9 cellular contexts compared by ENCODE assay signal in genomic region chr17:50273654-50274040, GRCh38. TPM values are rescaled to one million over a fixed set of nuclear protein-coding genes. Genes with fewer than 3 reads are reported as not detected.
A peak's percentile ranks its signal among the peaks of the same experiment; 100 is the strongest.
DNase-seq lines count a peak whose midpoint lies in the region; ATAC-seq and TF ChIP-seq lines count a peak whose summit lies in the region.
"Had no signal": no experiment of that assay in that cellular context is flagged by ENCODE, and none has a peak within 500 bp of the region (broad histone marks: within the 10 kb centered on the region; RNA-seq: fewer than 3 reads in every experiment).

No MANE protein-coding gene starts in this region.

- H2BK120ac ChIP-seq in mesendoderm (ENCODE audit: low read depth, low read length) = no peak overlapping the region

- H3K4ac ChIP-seq in mesendoderm (ENCODE audit: low read depth, low read length) = peak overlapping the region; percentile 39

- no peak overlapping the region for H2BK15ac ChIP-seq in mesendoderm (replicated peaks; ENCODE audit: low read depth)

- H3K36me3 Mint-ChIP-seq in MCF 10A (ENCODE audit: insufficient read depth, unreplicated experiment) = no peaks in the 10 kb centered on the region

- peaks cover 30% of the 10 kb centered on the region for H3K4me1 Mint-ChIP-seq in MCF 10A (ENCODE audit: insufficient read depth, unreplicated experiment)

- no peak overlapping the region for H4K8ac ChIP-seq in mesendoderm (ENCODE audit: low read depth, low read length)

- POLR2A ChIA-PET in MCF 10A (lab: Yijun Ruan, JAX) = interaction anchor here (1.0 to 1.9 kb wide), 4 partner anchors 13 to 73 kb away, joined by 4 to 11 read pairs (median 8); no protein-coding TSS in a partner anchor

- peak overlapping the region; percentile 85 for H2AK5ac ChIP-seq in mesendoderm (ENCODE audit: low read length)

- no peaks in the 10 kb centered on the region for H3K79me2 ChIP-seq in mesendoderm (ENCODE audit: control insufficient read depth, insufficient read depth, low read length)

- H3K4me1 ChIP-seq in breast epithelium (no peaks in the 10 kb centered on the region), mesendoderm (ENCODE audit: control insufficient read depth, low read depth, low read length) (peaks cover 16% of the 10 kb centered on the region), uterus (peaks cover 7 to 15% of the 10 kb centered on the region in 2 donors), mucosa of descending colon (ENCODE audit: low read depth) (peaks cover 25% of the 10 kb centered on the region)
- H3K4me1 ChIP-seq: BE2C had no signal

- no peak overlapping the region for H2BK5ac ChIP-seq in mesendoderm (ENCODE audit: low read length)

- no peak overlapping the region for H3K23ac ChIP-seq in mesendoderm (ENCODE audit: low read length)

- intact Hi-C loops in MCF 10A (cut with micrococcal nuclease) (loop anchor here (1.0 to 5.0 kb wide), 3 partner anchors 24 to 204 kb away; partner anchors contain the start of gene RSAD1), breast epithelium (cut with DNase I; ENCODE audit: low total_unique reads) (no loop called here), uterus (cut with DNase I; ENCODE audit: low total_unique reads) (loop anchor here (2.0 kb wide), 1 partner anchor 73 kb away; the partner anchor contains the start of gene COL1A1), mucosa of descending colon (cut with DNase I, micrococcal nuclease) (loop anchor here in 1 of 2 donors (5.0 kb wide), 1 partner anchor 71 kb away; the partner anchor contains the start of gene COL1A1)

- no peak overlapping the region for H3K18ac ChIP-seq in mesendoderm (ENCODE audit: low read length)

- TF ChIP-seq CTCF in MCF 10A (IDR thresholded peaks at IDR 0.05; ENCODE audit: unreplicated experiment) (no peak), breast epithelium (IDR thresholded peaks at IDR 0.05) (no peak), brain microvascular endothelial cell (IDR thresholded peaks at IDR 0.05; ENCODE audit: low read depth, low read length, missing control alignments) (no peak), uterus (IDR thresholded peaks at IDR 0.05) (no peak), mucosa of descending colon (IDR thresholded peaks at IDR 0.05) (no peak)

- H3K9me3 ChIP-seq in breast epithelium (no peaks in the 10 kb centered on the region), uterus (no peaks in the 10 kb centered on the region), mucosa of descending colon (no peaks in the 10 kb centered on the region)
- H3K9me3 ChIP-seq: BE2C had no signal

- CTCF ChIA-PET in MCF 10A (lab: Yijun Ruan, JAX) = interaction anchor here (0.6 to 16.5 kb wide), 9 partner anchors 8 to 77 kb away, joined by 3 to 162 read pairs (median 3); partner anchors contain the start of gene COL1A1

- no peaks in the 10 kb centered on the region for H3K79me1 ChIP-seq in mesendoderm (ENCODE audit: low read length)

- H3K9me3 Mint-ChIP-seq in MCF 10A (ENCODE audit: unreplicated experiment) = no peaks in the 10 kb centered on the region

- in situ Hi-C loops in brain microvascular endothelial cell (cut with HindIII; ENCODE audit: low pct_ligation_motif_present, low sequenced_read_pairs) = no loop called here

- H3K36me3 ChIP-seq in breast epithelium (no peaks in the 10 kb centered on the region), brain microvascular endothelial cell (replicated peaks) (no peaks in the 10 kb centered on the region), mesendoderm (ENCODE audit: control insufficient read depth, insufficient read depth, low read length) (no peaks in the 10 kb centered on the region), uterus (no peaks in the 10 kb centered on the region), mucosa of descending colon (ENCODE audit: low read depth) (no peaks in the 10 kb centered on the region)
- H3K36me3 ChIP-seq: BE2C had no signal

- TF ChIP-seq POLR2A in breast epithelium (IDR thresholded peaks at IDR 0.05) (no peak), uterus (IDR thresholded peaks at IDR 0.05) (no peak)

- DNase-seq in MCF 10A (ENCODE audit: unreplicated experiment) = no peak
- no peak for DNase-seq in breast epithelium (ENCODE audit: low spot score in 2 of 2)
- DNase-seq in brain microvascular endothelial cell = no peak
- no peak for DNase-seq in mesendoderm
- peak; percentile 21 to 25 for DNase-seq in uterus
- DNase-seq in mucosa of descending colon = no peak
- no peak for DNase-seq in kidney glomerular epithelial cell (lab: John Stamatoyannopoulos, UW)

- ATAC-seq in GM18517 (IDR thresholded peaks at IDR 0.05; ENCODE audit: unreplicated experiment) = no peak
- ATAC-seq in mucosa of descending colon = no peak

- no peak overlapping the region for H4K5ac ChIP-seq in mesendoderm (ENCODE audit: low read length)

- peak overlapping the region; percentile 55 for H3K9ac ChIP-seq in mesendoderm (ENCODE audit: low read length)

- no CpG with 5 or more reads among the region's 8 CpGs for WGBS in mesendoderm (ENCODE audit: extremely low coverage, insufficient coverage, low lambda C conversion rate)

- H3K27ac ChIP-seq in breast epithelium = peak overlapping the region in 1 of 2 donors; percentile 54
- no peak overlapping the region for H3K27ac ChIP-seq in brain microvascular endothelial cell
- H3K27ac ChIP-seq in mesendoderm (ENCODE audit: low read depth, low read length) = no peak overlapping the region
- H3K27ac ChIP-seq in uterus = peak overlapping the region; percentile 92 to 93

- H3K27me3 ChIP-seq in breast epithelium (no peaks in the 10 kb centered on the region), brain microvascular endothelial cell (replicated peaks) (no peaks in the 10 kb centered on the region), mesendoderm (ENCODE audit: insufficient read depth, low read length, poor library complexity) (no peaks in the 10 kb centered on the region), uterus (no peaks in the 10 kb centered on the region)

- no TSS peak for BruUV-seq in MCF 10A (replicated peaks; lab: Mats Ljungman, UMichigan)

- peak overlapping the region; percentile 78 for H3K56ac ChIP-seq in mesendoderm (ENCODE audit: low read length)

- H3K4me2 ChIP-seq in mesendoderm (ENCODE audit: low read length) = peak overlapping the region; percentile 38

- no peak overlapping the region for H3K27ac Mint-ChIP-seq in MCF 10A (ENCODE audit: low read depth, unreplicated experiment)

- H3K4me3 ChIP-seq in breast epithelium (peak overlapping the region in 1 of 3 donors; percentile 69), brain microvascular endothelial cell (ENCODE audit: low read depth, low read length) (peak overlapping the region; percentile 60), mesendoderm (ENCODE audit: low read length) (no peak overlapping the region), uterus (peak overlapping the region in 1 of 2 donors; percentile 61), mucosa of descending colon (no peak overlapping the region)

- no peaks in the 10 kb centered on the region for H3K27me3 Mint-ChIP-seq in MCF 10A (ENCODE audit: insufficient read depth, unreplicated experiment)

- H3K4me3 Mint-ChIP-seq in MCF 10A (ENCODE audit: unreplicated experiment) = peak overlapping the region; percentile 84

RNA-seq across cellular contexts. Expression of gene TMEM92, which starts 0.6 kb away (rescaled TPM):
- total RNA-seq in MCF 10A (2022) (1.1 and 1.5 TPM in 2 replicates), breast epithelium (under 1 TPM in 1 of 3 donors, not detected in 2; 0.33 TPM), uterus (under 1 TPM in 2 of 4 donors, not detected in 2; 0.07 to 0.91 TPM), mucosa of descending colon (1 to 10 TPM; 1.3 to 2.8 (median 2.6) TPM)
- 11.5 TPM for polyA plus RNA-seq in mesendoderm (2013, experiment 1 of 2)
- 10.9 TPM for polyA plus RNA-seq in mesendoderm (2013, experiment 2 of 2)

Comparison
In these comparisons a context has a peak if more than half of its experiments do, and no peak if none do; other contexts are left out.
1. DNase-seq: peak in uterus (2 of 2); none in MCF 10A (single experiment), breast epithelium (0 of 2), brain microvascular endothelial cell (single experiment), mesendoderm (single experiment), mucosa of descending colon (0 of 3) and kidney glomerular epithelial cell (single experiment).
2. H3K27ac ChIP-seq: peak in uterus (2 of 2); none in brain microvascular endothelial cell (single experiment) and mesendoderm (single experiment).